ENCODE assay signal across 12 cellular contexts in the genomic region with DNA sequence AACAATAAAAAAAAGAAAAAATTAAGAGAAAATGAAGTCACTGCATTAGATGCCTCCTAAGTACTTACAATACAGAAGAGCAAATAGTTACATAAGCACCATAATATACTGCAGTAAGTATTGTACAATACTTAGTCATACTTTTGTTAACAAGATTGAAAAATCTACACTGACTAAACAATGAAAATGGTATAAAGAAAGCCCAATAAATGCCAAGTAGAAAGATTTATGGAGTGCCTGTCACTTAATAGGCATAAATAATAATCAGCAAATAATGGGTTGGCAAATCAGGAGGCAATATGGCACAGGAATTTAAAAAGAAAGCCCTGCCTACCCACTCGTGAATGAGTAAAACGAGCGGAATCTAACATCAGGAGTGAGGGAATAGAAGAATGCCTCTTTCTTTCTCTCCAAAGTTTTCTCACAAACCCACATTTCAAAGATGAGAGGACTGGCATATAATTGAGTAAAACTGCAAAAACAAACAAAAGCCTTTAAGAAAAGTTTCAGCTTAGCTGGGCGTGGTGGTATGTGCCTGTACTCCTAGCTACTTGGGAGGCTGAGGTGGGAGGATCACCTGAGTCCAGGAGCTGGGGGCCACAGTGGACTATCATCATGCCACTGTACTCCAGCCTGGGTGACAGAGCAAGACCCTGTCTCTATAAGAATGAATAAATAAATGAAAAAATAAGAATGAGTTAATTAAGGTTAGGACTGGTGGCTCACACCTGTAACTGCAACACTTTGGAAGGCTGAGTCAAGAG. TPM values are rescaled to one million over a fixed set of nuclear protein-coding genes. Genes with fewer than 3 reads are reported as not detected.
DNase-seq lines count a peak whose midpoint lies in the region; ATAC-seq, FAIRE-seq and TF ChIP-seq lines count a peak whose summit lies in the region.
"Had no signal": no experiment of that assay in that cellular context is flagged by ENCODE, and none has a peak within 500 bp of the region (broad histone marks: within the 10 kb centered on the region; RNA-seq: fewer than 3 reads in every experiment).

No MANE protein-coding gene starts in this region.

- no peaks in the 10 kb centered on the region for H3K27me3 Mint-ChIP-seq in activated CD8-positive, alpha-beta T cell treated with anti-CD3 and anti-CD28 coated beads for 36 hours
- H3K27me3 Mint-ChIP-seq in activated CD8-positive, alpha-beta T cell treated with anti-CD3 and anti-CD28 coated beads, Interleukin-2, amount 10 ng/mL, durations not matched to agents 7 days and 5 days (ENCODE audit: low read depth), result no peaks in the 10 kb centered on the region
- no peaks in the 10 kb centered on the region for H3K27me3 Mint-ChIP-seq in activated naive CD4-positive, alpha-beta T cell treated with anti-CD3 and anti-CD28 coated beads for 36 hours (ENCODE audit: low read depth)

- peaks cover 14% of the 10 kb centered on the region for H3K36me3 Mint-ChIP-seq in activated CD8-positive, alpha-beta T cell treated with anti-CD3 and anti-CD28 coated beads for 36 hours (ENCODE audit: low read depth)
- peaks cover 3% of the 10 kb centered on the region for H3K36me3 Mint-ChIP-seq in activated CD8-positive, alpha-beta T cell treated with anti-CD3 and anti-CD28 coated beads, Interleukin-2, amount 10 ng/mL, durations not matched to agents 7 days and 5 days (ENCODE audit: low read depth)
- H3K36me3 Mint-ChIP-seq in stimulated activated effector memory CD8-positive, alpha-beta T cell treated with anti-CD3 and anti-CD28 coated beads, Interleukin-12 subunit alpha, Interleukin-12 subunit beta, amount 100 ng/mL, for 72 hours, result peaks cover 6% of the 10 kb centered on the region
- peaks cover 9% of the 10 kb centered on the region for H3K36me3 Mint-ChIP-seq in activated naive CD4-positive, alpha-beta T cell treated with anti-CD3 and anti-CD28 coated beads for 36 hours (ENCODE audit: low read depth)

- H3K4me1 Mint-ChIP-seq in activated CD8-positive, alpha-beta T cell treated with anti-CD3 and anti-CD28 coated beads for 36 hours (ENCODE audit: low read depth), result peaks cover 5% of the 10 kb centered on the region
- no peaks in the 10 kb centered on the region for H3K4me1 Mint-ChIP-seq in activated CD8-positive, alpha-beta T cell treated with anti-CD3 and anti-CD28 coated beads, Interleukin-2, amount 10 ng/mL, durations not matched to agents 7 days and 5 days (ENCODE audit: low read depth)
- H3K4me1 Mint-ChIP-seq in stimulated activated effector memory CD8-positive, alpha-beta T cell treated with anti-CD3 and anti-CD28 coated beads, Interleukin-12 subunit alpha, Interleukin-12 subunit beta, amount 100 ng/mL, for 72 hours, result peaks cover 5% of the 10 kb centered on the region
- peaks cover 5% of the 10 kb centered on the region for H3K4me1 Mint-ChIP-seq in activated naive CD4-positive, alpha-beta T cell treated with anti-CD3 and anti-CD28 coated beads for 36 hours (ENCODE audit: low read depth)

- no peak overlapping the region for H3K9ac ChIP-seq in kidney (ENCODE audit: low read length in 2 of 2)

- H3K4me3 Mint-ChIP-seq in activated CD8-positive, alpha-beta T cell treated with anti-CD3 and anti-CD28 coated beads for 36 hours, result no peak overlapping the region
- H3K4me3 Mint-ChIP-seq in activated CD8-positive, alpha-beta T cell treated with anti-CD3 and anti-CD28 coated beads, Interleukin-2, amount 10 ng/mL, durations not matched to agents 7 days and 5 days, result no peak overlapping the region
- no peak overlapping the region for H3K4me3 Mint-ChIP-seq in stimulated activated effector memory CD8-positive, alpha-beta T cell treated with anti-CD3 and anti-CD28 coated beads, Interleukin-12 subunit alpha, Interleukin-12 subunit beta, amount 100 ng/mL, for 72 hours
- no peak overlapping the region for H3K4me3 Mint-ChIP-seq in activated naive CD4-positive, alpha-beta T cell treated with anti-CD3 and anti-CD28 coated beads for 36 hours

- H3K4me3 ChIP-seq in kidney (ENCODE audit: low read length in 2 of 2), result no peak overlapping the region
- H3K4me3 ChIP-seq: spleen had no signal

- POLR2A ChIA-PET in activated CD8-positive, alpha-beta T cell treated with anti-CD3 and anti-CD28 coated beads for 36 hours (lab: Charles Lee), result no interaction called here
- POLR2A ChIA-PET in activated CD8-positive, alpha-beta T cell treated with anti-CD3 and anti-CD28 coated beads, Interleukin-2, amount 10 ng/mL, durations not matched to agents 7 days and 5 days (lab: Charles Lee), result no interaction called here
- POLR2A ChIA-PET in RWPE1 (lab: Yijun Ruan, JAX; ENCODE audit: low non-redundant PET), result no interaction called here

- FAIRE-seq in kidney (lab: Jason Lieb, UNC), result no peak

- H3K27ac ChIP-seq in RWPE1 (no peak overlapping the region), kidney (ENCODE audit: low read depth in 2 of 2, low read length in 2 of 2) (no peak overlapping the region)
- H3K27ac ChIP-seq: spleen had no signal

- H3K4me1 ChIP-seq in kidney (ENCODE audit: control insufficient read depth in 1 of 2, insufficient read depth in 1 of 2, low read depth in 1 of 2, low read length in 2 of 2), result no peaks in the 10 kb centered on the region
- H3K4me1 ChIP-seq: spleen had no signal

- DNase-seq in activated CD8-positive, alpha-beta T cell treated with anti-CD3 and anti-CD28 coated beads for 36 hours, result no peak
- DNase-seq in activated CD8-positive, alpha-beta T cell treated with anti-CD3 and anti-CD28 coated beads, Interleukin-2, amount 10 ng/mL, durations not matched to agents 7 days and 5 days, result no peak
- DNase-seq in RWPE1 (ENCODE audit: low spot score), result peak; percentile 50
- no peak for DNase-seq in stimulated activated effector memory CD8-positive, alpha-beta T cell treated with anti-CD3 and anti-CD28 coated beads, Interleukin-12 subunit alpha, Interleukin-12 subunit beta, amount 100 ng/mL, for 72 hours (ENCODE audit: low spot score in 2 of 2)
- DNase-seq in activated naive CD4-positive, alpha-beta T cell treated with anti-CD3 and anti-CD28 coated beads for 36 hours, result no peak
- DNase-seq in DMS153 (lab: John Stamatoyannopoulos, UW), result no peak
- DNase-seq in kidney, result no peak
- DNase-seq: left colon, NCI-H1105, NCI-H526, spleen had no signal

- no peak overlapping the region for H3K27ac Mint-ChIP-seq in activated CD8-positive, alpha-beta T cell treated with anti-CD3 and anti-CD28 coated beads for 36 hours
- no peak overlapping the region for H3K27ac Mint-ChIP-seq in activated CD8-positive, alpha-beta T cell treated with anti-CD3 and anti-CD28 coated beads, Interleukin-2, amount 10 ng/mL, durations not matched to agents 7 days and 5 days
- peak overlapping the region; percentile 39 for H3K27ac Mint-ChIP-seq in stimulated activated effector memory CD8-positive, alpha-beta T cell treated with anti-CD3 and anti-CD28 coated beads, Interleukin-12 subunit alpha, Interleukin-12 subunit beta, amount 100 ng/mL, for 72 hours
- no peak overlapping the region for H3K27ac Mint-ChIP-seq in activated naive CD4-positive, alpha-beta T cell treated with anti-CD3 and anti-CD28 coated beads for 36 hours

- ATAC-seq in activated CD8-positive, alpha-beta T cell treated with anti-CD3 and anti-CD28 coated beads for 36 hours, result no peak
- ATAC-seq in activated CD8-positive, alpha-beta T cell treated with anti-CD3 and anti-CD28 coated beads, Interleukin-2, amount 10 ng/mL, durations not matched to agents 7 days and 5 days, result no peak
- peak; percentile 73 for ATAC-seq in esophagus mucosa
- ATAC-seq in stimulated activated effector memory CD8-positive, alpha-beta T cell treated with anti-CD3 and anti-CD28 coated beads, Interleukin-12 subunit alpha, Interleukin-12 subunit beta, amount 100 ng/mL, for 72 hours, result no peak
- ATAC-seq: left colon had no signal

- CTCF ChIA-PET in activated CD8-positive, alpha-beta T cell treated with anti-CD3 and anti-CD28 coated beads for 36 hours (lab: Charles Lee), result interaction anchor here (0.9 kb wide), 1 partner anchor 22 kb away, joined by 3 read pairs; no protein-coding TSS in a partner anchor
- CTCF ChIA-PET in activated CD8-positive, alpha-beta T cell treated with anti-CD3 and anti-CD28 coated beads, Interleukin-2, amount 10 ng/mL, durations not matched to agents 7 days and 5 days (lab: Charles Lee), result no interaction called here
- CTCF ChIA-PET in RWPE1 (lab: Yijun Ruan, JAX), result interaction anchor here (0.5 kb wide), 1 partner anchor 587 kb away, joined by 3 read pairs; no protein-coding TSS in a partner anchor
- CTCF ChIA-PET in activated naive CD4-positive, alpha-beta T cell treated with anti-CD3 and anti-CD28 coated beads for 36 hours (lab: Charles Lee), result no interaction called here

- TF ChIP-seq CTCF in activated CD8-positive, alpha-beta T cell treated with anti-CD3 and anti-CD28 coated beads for 36 hours (IDR thresholded peaks at IDR 0.05), result peak; percentile 24
- TF ChIP-seq CTCF in RWPE1 (conservative IDR thresholded peaks at IDR 0.05; ENCODE audit: low read depth) (no peak), kidney (IDR thresholded peaks at IDR 0.05; ENCODE audit: borderline replicate concordance, extremely low read depth, insufficient read depth) (no peak)

- intact Hi-C loops in activated CD8-positive, alpha-beta T cell treated with anti-CD3 and anti-CD28 coated beads for 36 hours (cut with micrococcal nuclease), result no loop called here
- intact Hi-C loops in activated naive CD4-positive, alpha-beta T cell treated with anti-CD3 and anti-CD28 coated beads for 36 hours (cut with micrococcal nuclease), result no loop called here
- intact Hi-C loops in kidney (cut with DNase I), result no loop called here

- H3K9me3 ChIP-seq in kidney (ENCODE audit: control insufficient read depth in 1 of 2, low read length in 2 of 2), result peaks cover 0 to 5% of the 10 kb centered on the region in 2 donors

- no peaks in the 10 kb centered on the region for H3K36me3 ChIP-seq in kidney (ENCODE audit: control insufficient read depth in 1 of 2, insufficient read depth in 2 of 2, low read length in 2 of 2)

- peaks cover 10% of the 10 kb centered on the region for H3K9me3 Mint-ChIP-seq in activated CD8-positive, alpha-beta T cell treated with anti-CD3 and anti-CD28 coated beads for 36 hours
- peaks cover 6% of the 10 kb centered on the region for H3K9me3 Mint-ChIP-seq in activated CD8-positive, alpha-beta T cell treated with anti-CD3 and anti-CD28 coated beads, Interleukin-2, amount 10 ng/mL, durations not matched to agents 7 days and 5 days (ENCODE audit: insufficient read depth)
- peaks cover 10% of the 10 kb centered on the region for H3K9me3 Mint-ChIP-seq in stimulated activated effector memory CD8-positive, alpha-beta T cell treated with anti-CD3 and anti-CD28 coated beads, Interleukin-12 subunit alpha, Interleukin-12 subunit beta, amount 100 ng/mL, for 72 hours
- H3K9me3 Mint-ChIP-seq in activated naive CD4-positive, alpha-beta T cell treated with anti-CD3 and anti-CD28 coated beads for 36 hours, result peaks cover 11% of the 10 kb centered on the region

RNA-seq across cellular contexts. Expression of gene CRY1, which starts 36.1 kb away (rescaled TPM):
- 10 to 100 TPM; 26.6 to 27.8 TPM for total RNA-seq in activated CD8-positive, alpha-beta T cell treated with anti-CD3 and anti-CD28 coated beads for 36 hours
- total RNA-seq in activated CD8-positive, alpha-beta T cell treated with anti-CD3 and anti-CD28 coated beads, Interleukin-2, amount 10 ng/mL, durations not matched to agents 7 days and 5 days, result 10 to 100 TPM; 13.5 to 15.7 TPM
- total RNA-seq in esophagus mucosa, result 5.0 TPM
- 10 to 100 TPM; 15.2 to 17.5 TPM for total RNA-seq in activated naive CD4-positive, alpha-beta T cell treated with anti-CD3 and anti-CD28 coated beads for 36 hours
- 17.7 TPM for total RNA-seq in kidney
- 8.4 TPM for polyA plus RNA-seq in kidney (ENCODE audit: insufficient read depth, low read depth, low replicate concordance)

Comparison
In these comparisons a context has a peak if more than half of its experiments do, and no peak if none do; other contexts are left out.
1. CTCF ChIA-PET loops: an anchor here in activated CD8-positive, alpha-beta T cell treated with anti-CD3 and anti-CD28 coated beads for 36 hours (0.9 kb wide) and RWPE1 (0.5 kb wide); none called in activated CD8-positive, alpha-beta T cell treated with anti-CD3 and anti-CD28 coated beads, Interleukin-2, amount 10 ng/mL, durations not matched to agents 7 days and 5 days and activated naive CD4-positive, alpha-beta T cell treated with anti-CD3 and anti-CD28 coated beads for 36 hours.